20 cellular contexts compared by ENCODE assay signal in genomic region chr16:88800277-88800592, GRCh38. TPM values are rescaled to one million over a fixed set of nuclear protein-coding genes. Genes with fewer than 3 reads are reported as not detected.
A peak's percentile ranks its signal among the peaks of the same experiment; 100 is the strongest.
DNase-seq lines count a peak whose midpoint lies in the region; ATAC-seq and TF ChIP-seq lines count a peak whose summit lies in the region.
"Had no signal": no experiment of that assay in that cellular context is flagged by ENCODE, and none has a peak within 500 bp of the region (broad histone marks: within the 10 kb centered on the region; RNA-seq: fewer than 3 reads in every experiment).

No MANE protein-coding gene starts in this region.

- no peak for ATAC-seq in activated naive CD8-positive, alpha-beta T cell treated with anti-CD3 and anti-CD28 coated beads, Interleukin-2, amount 10 ng/mL, durations not matched to agents 7 days and 5 days (ENCODE audit: low read depth)
- ATAC-seq in right lobe of liver (no peak), HG02852 (IDR thresholded peaks at IDR 0.05; ENCODE audit: unreplicated experiment) (no peak)
- ATAC-seq: CD8-positive, alpha-beta T cell; HCT116; natural killer cell treated with Interleukin-12 subunit alpha and Interleukin-12 subunit beta and Interleukin-15 and Interleukin-18, amount 100 ng/mL, for 72 hours had no signal

- no peaks in the 10 kb centered on the region for H3K9me3 ChIP-seq in right lobe of liver

- H3K27me3 Mint-ChIP-seq in activated naive CD8-positive, alpha-beta T cell treated with anti-CD3 and anti-CD28 coated beads, Interleukin-2, amount 10 ng/mL, durations not matched to agents 7 days and 5 days, result no peaks in the 10 kb centered on the region
- no peaks in the 10 kb centered on the region for H3K27me3 Mint-ChIP-seq in activated naive CD8-positive, alpha-beta T cell treated with anti-CD3 and anti-CD28 coated beads for 36 hours
- H3K27me3 Mint-ChIP-seq in endothelial cell (ENCODE audit: unreplicated experiment), result peaks cover 4% of the 10 kb centered on the region
- H3K27me3 Mint-ChIP-seq: natural killer cell treated with Interleukin-12 subunit alpha and Interleukin-12 subunit beta and Interleukin-15 and Interleukin-18, amount 100 ng/mL, for 72 hours had no signal

- H3K27me3 ChIP-seq in right lobe of liver, result no peaks in the 10 kb centered on the region

- POLR2A ChIA-PET in activated naive CD8-positive, alpha-beta T cell treated with anti-CD3 and anti-CD28 coated beads, Interleukin-2, amount 10 ng/mL, durations not matched to agents 7 days and 5 days (lab: Charles Lee), result interaction anchor here (0.8 to 2.8 kb wide), 6 partner anchors 15 to 345 kb away, joined by 3 to 8 read pairs (median 4); partner anchors contain the start of gene PIEZO1
- POLR2A ChIA-PET in RWPE1 (lab: Yijun Ruan, JAX; ENCODE audit: low non-redundant PET), result no interaction called here

- H3K4me3 ChIP-seq in right lobe of liver, result no peak overlapping the region

- no peak for TF ChIP-seq POLR2A in right lobe of liver (IDR thresholded peaks at IDR 0.05)

- peaks cover 3% of the 10 kb centered on the region for H3K36me3 Mint-ChIP-seq in activated naive CD8-positive, alpha-beta T cell treated with anti-CD3 and anti-CD28 coated beads, Interleukin-2, amount 10 ng/mL, durations not matched to agents 7 days and 5 days
- peaks cover 17% of the 10 kb centered on the region for H3K36me3 Mint-ChIP-seq in activated naive CD8-positive, alpha-beta T cell treated with anti-CD3 and anti-CD28 coated beads for 36 hours
- no peaks in the 10 kb centered on the region for H3K36me3 Mint-ChIP-seq in endothelial cell (ENCODE audit: low read depth, unreplicated experiment)
- H3K36me3 Mint-ChIP-seq: CD8-positive, alpha-beta T cell; natural killer cell treated with Interleukin-12 subunit alpha and Interleukin-12 subunit beta and Interleukin-15 and Interleukin-18, amount 100 ng/mL, for 72 hours had no signal

- TF ChIP-seq CTCF in RWPE1 (conservative IDR thresholded peaks at IDR 0.05; ENCODE audit: low read depth) (no peak), endothelial cell (IDR thresholded peaks at IDR 0.05; ENCODE audit: unreplicated experiment) (no peak), right lobe of liver (IDR thresholded peaks at IDR 0.05) (no peak)

- H3K36me3 ChIP-seq in right lobe of liver, result no peaks in the 10 kb centered on the region

- CTCF ChIA-PET in RWPE1 (lab: Yijun Ruan, JAX), result interaction anchor here (0.8 to 1.9 kb wide), 3 partner anchors 13 to 716 kb away, joined by 3 to 5 read pairs (median 4); no protein-coding TSS in a partner anchor

- H3K27ac Mint-ChIP-seq in activated naive CD8-positive, alpha-beta T cell treated with anti-CD3 and anti-CD28 coated beads, Interleukin-2, amount 10 ng/mL, durations not matched to agents 7 days and 5 days, result peak overlapping the region; percentile 65
- H3K27ac Mint-ChIP-seq in activated naive CD8-positive, alpha-beta T cell treated with anti-CD3 and anti-CD28 coated beads for 36 hours, result no peak overlapping the region
- H3K27ac Mint-ChIP-seq in endothelial cell (ENCODE audit: unreplicated experiment), result no peak overlapping the region
- H3K27ac Mint-ChIP-seq: CD8-positive, alpha-beta T cell; natural killer cell treated with Interleukin-12 subunit alpha and Interleukin-12 subunit beta and Interleukin-15 and Interleukin-18, amount 100 ng/mL, for 72 hours had no signal

- intact Hi-C loops in right lobe of liver (cut with DNase I), result no loop called here

- H3K4me1 Mint-ChIP-seq in activated naive CD8-positive, alpha-beta T cell treated with anti-CD3 and anti-CD28 coated beads, Interleukin-2, amount 10 ng/mL, durations not matched to agents 7 days and 5 days, result peaks cover 23% of the 10 kb centered on the region
- peaks cover 23% of the 10 kb centered on the region for H3K4me1 Mint-ChIP-seq in activated naive CD8-positive, alpha-beta T cell treated with anti-CD3 and anti-CD28 coated beads for 36 hours
- H3K4me1 Mint-ChIP-seq in endothelial cell (ENCODE audit: unreplicated experiment), result no peaks in the 10 kb centered on the region

- H3K4me1 ChIP-seq in right lobe of liver, result peaks cover 0 to 12% (median 0%) of the 10 kb centered on the region in 4 donors

- 85% methylated on average over 5 of the region's 6 CpGs for WGBS in right lobe of liver (ENCODE audit: insufficient coverage, low coverage, low lambda C conversion rate, missing lambda C conversion rate)

- H3K9me3 Mint-ChIP-seq in activated naive CD8-positive, alpha-beta T cell treated with anti-CD3 and anti-CD28 coated beads, Interleukin-2, amount 10 ng/mL, durations not matched to agents 7 days and 5 days, result no peaks in the 10 kb centered on the region
- no peaks in the 10 kb centered on the region for H3K9me3 Mint-ChIP-seq in activated naive CD8-positive, alpha-beta T cell treated with anti-CD3 and anti-CD28 coated beads for 36 hours
- no peaks in the 10 kb centered on the region for H3K9me3 Mint-ChIP-seq in endothelial cell (ENCODE audit: unreplicated experiment)
- H3K9me3 Mint-ChIP-seq: CD8-positive, alpha-beta T cell; natural killer cell treated with Interleukin-12 subunit alpha and Interleukin-12 subunit beta and Interleukin-15 and Interleukin-18, amount 100 ng/mL, for 72 hours had no signal

- H3K27ac ChIP-seq in RWPE1 (peak overlapping the region; percentile 31), right lobe of liver (no peak overlapping the region)

- no peak for DNase-seq in activated naive CD8-positive, alpha-beta T cell treated with anti-CD3 and anti-CD28 coated beads, Interleukin-2, amount 10 ng/mL, durations not matched to agents 7 days and 5 days
- DNase-seq in activated naive CD8-positive, alpha-beta T cell treated with anti-CD3 and anti-CD28 coated beads for 36 hours, result no peak
- no peak for DNase-seq in RWPE1 (ENCODE audit: low spot score)
- no peak for DNase-seq in endothelial cell (ENCODE audit: low spot score)
- DNase-seq in effector CD4-positive, alpha-beta T cell, result no peak
- no peak for DNase-seq in ureter (ENCODE audit: low spot score)
- no peak for DNase-seq in right lobe of liver
- DNase-seq: activated CD4-positive, alpha-beta T cell treated with anti-CD3 and anti-CD28 coated beads for 4 hours; activated CD8-positive, alpha-beta memory T cell treated with anti-CD3 and anti-CD28 coated beads, Interleukin-2, amount 50 U/mL, for 48 hours; activated gamma-delta T cell; anterior cingulate cortex; central memory CD4-positive, alpha-beta T cell; mesendoderm; NCI-H1048; NCI-H187; SHP77 had no signal

- H3K4me3 Mint-ChIP-seq in activated naive CD8-positive, alpha-beta T cell treated with anti-CD3 and anti-CD28 coated beads, Interleukin-2, amount 10 ng/mL, durations not matched to agents 7 days and 5 days, result peak overlapping the region; percentile 22
- H3K4me3 Mint-ChIP-seq in activated naive CD8-positive, alpha-beta T cell treated with anti-CD3 and anti-CD28 coated beads for 36 hours, result no peak overlapping the region
- peak overlapping the region; percentile 19 for H3K4me3 Mint-ChIP-seq in endothelial cell (ENCODE audit: unreplicated experiment)
- H3K4me3 Mint-ChIP-seq: CD8-positive, alpha-beta T cell; natural killer cell treated with Interleukin-12 subunit alpha and Interleukin-12 subunit beta and Interleukin-15 and Interleukin-18, amount 100 ng/mL, for 72 hours had no signal

RNA-seq across cellular contexts. Expression of gene CDT1, which starts 3.4 kb away (rescaled TPM):
- 100 to 1,000 TPM; 135 to 140 TPM for total RNA-seq in activated naive CD8-positive, alpha-beta T cell treated with anti-CD3 and anti-CD28 coated beads, Interleukin-2, amount 10 ng/mL, durations not matched to agents 7 days and 5 days
- total RNA-seq in activated naive CD8-positive, alpha-beta T cell treated with anti-CD3 and anti-CD28 coated beads for 36 hours, result 100 to 1,000 TPM; 156 to 158 TPM
- total RNA-seq in endothelial cell (ENCODE audit: unreplicated experiment) (16.2 TPM), ureter (2.1 TPM), right lobe of liver (1 to 10 TPM in 2 of 6 experiments, under 1 TPM in 4; 0.22 to 9.6 (median 0.42) TPM)

RNA-seq across cellular contexts. Expression of gene APRT, which starts 11.5 kb away (rescaled TPM):
- 100 to 1,000 TPM; 124 to 139 TPM for total RNA-seq in activated naive CD8-positive, alpha-beta T cell treated with anti-CD3 and anti-CD28 coated beads, Interleukin-2, amount 10 ng/mL, durations not matched to agents 7 days and 5 days
- 100 to 1,000 TPM; 241 to 272 TPM for total RNA-seq in activated naive CD8-positive, alpha-beta T cell treated with anti-CD3 and anti-CD28 coated beads for 36 hours
- total RNA-seq in endothelial cell (ENCODE audit: unreplicated experiment) (80.7 TPM), ureter (152 TPM), right lobe of liver (100 to 1,000 TPM in 2 of 6 experiments, 10 to 100 TPM in 4; 61.4 to 120 (median 74.1) TPM)

RNA-seq across cellular contexts. Expression of gene PIEZO1, which starts 15.2 kb away (rescaled TPM):
- 100 to 1,000 TPM; 206 to 220 TPM for total RNA-seq in activated naive CD8-positive, alpha-beta T cell treated with anti-CD3 and anti-CD28 coated beads, Interleukin-2, amount 10 ng/mL, durations not matched to agents 7 days and 5 days
- total RNA-seq in activated naive CD8-positive, alpha-beta T cell treated with anti-CD3 and anti-CD28 coated beads for 36 hours, result 10 to 100 TPM; 86.7 to 87.0 TPM
- 428 TPM for total RNA-seq in endothelial cell (ENCODE audit: unreplicated experiment)
- 144 TPM for total RNA-seq in ureter
- total RNA-seq in right lobe of liver, result 10 to 100 TPM; 48.9 to 91.9 (median 64.4) TPM

RNA-seq across cellular contexts. Expression of gene GALNS, which starts 56.5 kb away (rescaled TPM):
- 10 to 100 TPM; 50.9 to 51.8 TPM for total RNA-seq in activated naive CD8-positive, alpha-beta T cell treated with anti-CD3 and anti-CD28 coated beads, Interleukin-2, amount 10 ng/mL, durations not matched to agents 7 days and 5 days
- total RNA-seq in activated naive CD8-positive, alpha-beta T cell treated with anti-CD3 and anti-CD28 coated beads for 36 hours, result 10 to 100 TPM; 14.7 to 14.9 TPM
- total RNA-seq in endothelial cell (ENCODE audit: unreplicated experiment), result 24.7 TPM
- 44.4 TPM for total RNA-seq in ureter
- 10 to 100 TPM in 5 of 6 experiments, 1 to 10 TPM in 1; 9.2 to 20.6 (median 16.5) TPM for total RNA-seq in right lobe of liver

RNA-seq across cellular contexts. Expression of gene TRAPPC2L, which starts 56.7 kb away (rescaled TPM):
- 10 to 100 TPM; 47.4 to 50.9 TPM for total RNA-seq in activated naive CD8-positive, alpha-beta T cell treated with anti-CD3 and anti-CD28 coated beads, Interleukin-2, amount 10 ng/mL, durations not matched to agents 7 days and 5 days
- 10 to 100 TPM; 81.8 to 91.3 TPM for total RNA-seq in activated naive CD8-positive, alpha-beta T cell treated with anti-CD3 and anti-CD28 coated beads for 36 hours
- total RNA-seq in endothelial cell (ENCODE audit: unreplicated experiment) (65.3 TPM), ureter (55.3 TPM), right lobe of liver (10 to 100 TPM; 15.1 to 25.5 (median 20.1) TPM)
